ENCODE assay signal across 1 cellular context in genomic region chr16:80563066-80563465, GRCh38.
TF ChIP-seq lines count a peak whose summit lies in the region.

No MANE protein-coding gene starts in this region.

TF ChIP-seq in GM23338, 12 proteins besides CTCF, POLR2A, EP300 and RAD21 (continued from another document):
- TF ChIP-seq ZNF462 (CRISPR knock-in tag; IDR thresholded peaks at IDR 0.05) (no peak), CREB1 (CRISPR knock-in tag; IDR thresholded peaks at IDR 0.05; ENCODE audit: low read depth) (no peak), EZH2phosphoT487 (IDR thresholded peaks at IDR 0.05; ENCODE audit: unreplicated experiment) (no peak), JUNB (IDR thresholded peaks at IDR 0.05; ENCODE audit: unreplicated experiment) (no peak)
